20 cellular contexts compared by ENCODE assay signal in genomic region chr9:15420796-15421195, GRCh38. TPM values are rescaled to one million over a fixed set of nuclear protein-coding genes. Genes with fewer than 3 reads are reported as not detected.
DNase-seq lines count a peak whose midpoint lies in the region; ATAC-seq and TF ChIP-seq lines count a peak whose summit lies in the region.
"Had no signal": no experiment of that assay in that cellular context is flagged by ENCODE, and none has a peak within 500 bp of the region (broad histone marks: within the 10 kb centered on the region; RNA-seq: fewer than 3 reads in every experiment).

No MANE protein-coding gene starts in this region.

- H3K27me3 Mint-ChIP-seq in GM23338 (ENCODE audit: insufficient read depth, low read depth, poor library complexity) = peaks cover 3% of the 10 kb centered on the region

- no peak for DNase-seq in GM23338 (ENCODE audit: low spot score)
- DNase-seq in PC-3 = peak; percentile 15
- peak; percentile 17 for DNase-seq in fibroblast of lung (ENCODE audit: low read depth in 2 of 2)
- no peak for DNase-seq in osteoblast (ENCODE audit: insufficient read length, low spot score, missing footprints)
- DNase-seq in effector memory CD4-positive, alpha-beta T cell = no peak
- DNase-seq in NCI-H1694 (lab: John Stamatoyannopoulos, UW) = no peak
- DNase-seq in H4 (ENCODE audit: low spot score) = no peak
- DNase-seq: BE2C, Karpas-422, NCI-H1092 treated with DMSO at 0.1 percent for 48 hours, NCI-H1436, NCI-H187 treated with DMSO at 0.1 percent for 48 hours, NCI-H2171 treated with DMSO at 0.1 percent for 48 hours, NCI-H446, NCI-H524 treated with DMSO at 0.1 percent for 48 hours, SHP77 had no signal

- H3K9me3 ChIP-seq in PC-3 (ENCODE audit: low read length) (no peaks in the 10 kb centered on the region), fibroblast of lung (ENCODE audit: control insufficient read depth, insufficient read depth, low read depth, low read length) (no peaks in the 10 kb centered on the region), osteoblast (ENCODE audit: low read depth, low read length) (no peaks in the 10 kb centered on the region)
- no peaks in the 10 kb centered on the region for H3K9me3 ChIP-seq in effector memory CD4-positive, alpha-beta T cell (ENCODE audit: control insufficient read depth, low read length)
- H3K9me3 ChIP-seq: BE2C had no signal

- no TSS peak for BruUV-seq in PC-3 (replicated peaks; lab: Mats Ljungman, UMichigan)

- no peak for ATAC-seq in GM23338
- ATAC-seq in PC-3 = no peak
- ATAC-seq: Panc1 had no signal

- H3K79me2 ChIP-seq in GM23338 (replicated peaks; ENCODE audit: insufficient read depth) = peaks cover 30% of the 10 kb centered on the region
- H3K79me2 ChIP-seq in PC-3 (ENCODE audit: low read length) = peaks cover 31% of the 10 kb centered on the region
- H3K79me2 ChIP-seq in fibroblast of lung (ENCODE audit: control insufficient read depth, insufficient read depth, low read length) = peaks cover 31% of the 10 kb centered on the region
- H3K79me2 ChIP-seq in osteoblast (ENCODE audit: insufficient read depth, low read length) = peaks cover 30% of the 10 kb centered on the region

- H3K27ac ChIP-seq in GM23338 (ENCODE audit: low read depth) (no peak overlapping the region), PC-3 (ENCODE audit: low read length) (no peak overlapping the region), fibroblast of lung (ENCODE audit: insufficient read depth, low read length) (no peak overlapping the region), osteoblast (ENCODE audit: low read depth, low read length) (peak overlapping the region; percentile 19)
- no peak overlapping the region for H3K27ac ChIP-seq in effector memory CD4-positive, alpha-beta T cell (ENCODE audit: insufficient read depth, low read length, poor library complexity, severe bottlenecking)
- H3K27ac ChIP-seq: HL-60, RWPE1 had no signal

- H4K20me1 ChIP-seq in GM23338 (replicated peaks; ENCODE audit: insufficient read depth) (0 out of 2 replicates have a peak, but pooled peaks cover 4% of the 10 kb centered on the region), PC-3 (ENCODE audit: low read length) (no peaks in the 10 kb centered on the region), fibroblast of lung (ENCODE audit: control insufficient read depth, extremely low read depth, insufficient read depth, low read length) (no peaks in the 10 kb centered on the region), osteoblast (ENCODE audit: insufficient read depth, low read length) (peaks cover 8% of the 10 kb centered on the region)

- intact Hi-C loops in PC-3 (cut with micrococcal nuclease) = loop anchor here (5.0 kb wide), 1 partner anchor 187 kb away; no protein-coding TSS in a partner anchor

- H3K36me3 ChIP-seq in GM23338 (ENCODE audit: insufficient read depth) (no peaks in the 10 kb centered on the region), PC-3 (ENCODE audit: low read depth, low read length) (peaks cover 12% of the 10 kb centered on the region; the same call in 1 of the 2 replicates), fibroblast of lung (ENCODE audit: control insufficient read depth, insufficient read depth, low read length) (peaks cover 2% of the 10 kb centered on the region), osteoblast (ENCODE audit: insufficient read depth, low read length) (peaks cover 13% of the 10 kb centered on the region)
- H3K36me3 ChIP-seq in effector memory CD4-positive, alpha-beta T cell (ENCODE audit: control insufficient read depth, insufficient read depth, low read length) = peaks cover 4% of the 10 kb centered on the region

- H3K4me3 ChIP-seq in GM23338 (no peak overlapping the region), PC-3 (ENCODE audit: low read length) (no peak overlapping the region), fibroblast of lung (replicated peaks in 1 of 4; ENCODE audit: control extremely low read depth in 1 of 4, insufficient read depth in 1 of 4, low read depth in 3 of 4, low read length in 4 of 4) (no peak overlapping the region), osteoblast (ENCODE audit: insufficient read depth, low read length) (no peak overlapping the region)
- no peak overlapping the region for H3K4me3 ChIP-seq in effector memory CD4-positive, alpha-beta T cell (ENCODE audit: insufficient read depth, low read depth, low read length, poor library complexity, severe bottlenecking)

- no peak for TF ChIP-seq CTCF in GM23338 (conservative IDR thresholded peaks at IDR 0.05; ENCODE audit: low read depth in 2 of 2)
- TF ChIP-seq CTCF in PC-3 (conservative IDR thresholded peaks at IDR 0.05; ENCODE audit: low read depth, low read length) = no peak
- TF ChIP-seq CTCF in fibroblast of lung (conservative IDR thresholded peaks at IDR 0.05 in 1 of 2, IDR thresholded peaks at IDR 0.05 in 1 of 2; ENCODE audit: low read depth in 1 of 2, low read length in 2 of 2) = no peak
- TF ChIP-seq CTCF in osteoblast (IDR thresholded peaks at IDR 0.05; ENCODE audit: extremely low read depth, low read depth, low read length) = no peak

- no peak overlapping the region for H3K27ac Mint-ChIP-seq in GM23338

- H3K9me3 Mint-ChIP-seq in GM23338 = no peaks in the 10 kb centered on the region
- H3K9me3 Mint-ChIP-seq: CD14-positive monocyte had no signal

- no peak overlapping the region for H3K9ac ChIP-seq in PC-3 (ENCODE audit: low read length)
- no peak overlapping the region for H3K9ac ChIP-seq in fibroblast of lung (ENCODE audit: insufficient read depth, low read length)

- 0 out of 2 replicates have a peak, but pooled peaks cover 3% of the 10 kb centered on the region for H3F3A ChIP-seq in GM23338 (replicated peaks; ENCODE audit: low read depth)
- no peaks in the 10 kb centered on the region for H3F3A ChIP-seq in PC-3 (ENCODE audit: low read length, unreplicated experiment)

- H3K9me2 ChIP-seq in GM23338 (ENCODE audit: insufficient read depth) = peaks cover 11% of the 10 kb centered on the region; the same call in 1 of the 2 replicates
- no peaks in the 10 kb centered on the region for H3K9me2 ChIP-seq in PC-3 (replicated peaks; ENCODE audit: low read length)

- H3K27me3 ChIP-seq in GM23338 (ENCODE audit: insufficient read depth) (no peaks in the 10 kb centered on the region), PC-3 (ENCODE audit: low read length) (no peaks in the 10 kb centered on the region), fibroblast of lung (ENCODE audit: control insufficient read depth, insufficient read depth, low read length) (no peaks in the 10 kb centered on the region), osteoblast (ENCODE audit: insufficient read depth, low read length) (no peaks in the 10 kb centered on the region)
- no peaks in the 10 kb centered on the region for H3K27me3 ChIP-seq in effector memory CD4-positive, alpha-beta T cell (replicated peaks; ENCODE audit: control insufficient read depth, insufficient read depth, low read length, poor library complexity, severe bottlenecking)
- H3K27me3 ChIP-seq: BE2C had no signal

- CTCF ChIA-PET in PC-3 (lab: Charles Lee) = interaction anchor here (0.6 kb wide), 1 partner anchor 39 kb away, joined by 3 read pairs; no protein-coding TSS in a partner anchor

- no peak overlapping the region; the same call in 2 of the 3 replicates for H3K4me3 Mint-ChIP-seq in GM23338

- H2AFZ ChIP-seq in GM23338 = peak overlapping the region; percentile 24; the same call in 1 of the 2 replicates
- no peak overlapping the region for H2AFZ ChIP-seq in PC-3 (ENCODE audit: low read length)
- no peak overlapping the region for H2AFZ ChIP-seq in fibroblast of lung (ENCODE audit: low read length)
- no peak overlapping the region for H2AFZ ChIP-seq in osteoblast (ENCODE audit: low read length)

- peaks cover 17% of the 10 kb centered on the region for H3K36me3 Mint-ChIP-seq in GM23338 (ENCODE audit: low read depth)

- H3K4me2 ChIP-seq in GM23338 = no peak overlapping the region
- H3K4me2 ChIP-seq in PC-3 (ENCODE audit: low read length) = no peak overlapping the region
- no peak overlapping the region for H3K4me2 ChIP-seq in fibroblast of lung (ENCODE audit: extremely low read depth, insufficient read depth, low read length)
- no peak overlapping the region for H3K4me2 ChIP-seq in osteoblast (ENCODE audit: insufficient read depth, low read length)

- POLR2A ChIA-PET in PC-3 (lab: Charles Lee; ENCODE audit: unreplicated experiment) = no interaction called here

- peaks cover 18% of the 10 kb centered on the region for H3K4me1 Mint-ChIP-seq in GM23338

- peaks cover 16% of the 10 kb centered on the region for H3K4me1 ChIP-seq in GM23338 (ENCODE audit: insufficient read depth)
- H3K4me1 ChIP-seq in PC-3 (ENCODE audit: insufficient read depth, low read length) = peaks cover 16% of the 10 kb centered on the region
- H3K4me1 ChIP-seq in fibroblast of lung (ENCODE audit: control insufficient read depth, extremely low read depth, insufficient read depth, low read length) = peaks cover 2% of the 10 kb centered on the region
- H3K4me1 ChIP-seq in osteoblast (ENCODE audit: insufficient read depth, low read length) = peaks cover 24% of the 10 kb centered on the region
- H3K4me1 ChIP-seq in effector memory CD4-positive, alpha-beta T cell (ENCODE audit: control insufficient read depth, insufficient read depth, low read length, poor library complexity, severe bottlenecking) = no peaks in the 10 kb centered on the region
- H3K4me1 ChIP-seq: BE2C had no signal

TF ChIP-seq in GM23338, 12 proteins besides CTCF, POLR2A, EP300 and RAD21 (continues in another document):
- TF ChIP-seq CREB1 (CRISPR knock-in tag; IDR thresholded peaks at IDR 0.05; ENCODE audit: low read depth) (no peak), STAT1 (IDR thresholded peaks at IDR 0.05; ENCODE audit: unreplicated experiment) (no peak), ETS1 (IDR thresholded peaks at IDR 0.05) (no peak), JUNB (IDR thresholded peaks at IDR 0.05; ENCODE audit: unreplicated experiment) (no peak), EZH2phosphoT487 (IDR thresholded peaks at IDR 0.05; ENCODE audit: unreplicated experiment) (no peak), NANOG (IDR thresholded peaks at IDR 0.05; ENCODE audit: borderline replicate concordance) (no peak)

RNA-seq across cellular contexts. Expression of gene SNAPC3, which starts 1.9 kb away (rescaled TPM):
- total RNA-seq in GM23338 (2014; rRNA removed; shearing (Covaris generic)) = 35.2 and 36.2 TPM in 2 replicates
- polyA plus RNA-seq in GM23338 (2016; fragmentation: Nextera tagmentation; extraction: Ambion mirVana) (15.6 and 20.9 TPM in 2 replicates), fibroblast of lung (37.9 and 54.9 TPM in 2 replicates)
- total RNA-seq in PC-3 (2014; rRNA removed) (25.4 and 34.2 TPM in 2 replicates), fibroblast of lung (33.1 and 43.4 TPM in 2 replicates), osteoblast (30.4 TPM in 2 replicates)
- 21.7 and 30.8 TPM in 2 replicates for polyA plus RNA-seq in fibroblast of lung (2012)
- 3.9 and 8.6 TPM in 2 replicates for polyA minus RNA-seq in fibroblast of lung (ENCODE audit: low replicate concordance)
- total RNA-seq in H4 (2014; rRNA removed; shearing (Covaris generic)) = 16.6 and 24.3 TPM in 2 replicates

Comparison
In these comparisons a context has a peak if more than half of its experiments do, and no peak if none do; other contexts are left out.
1. DNase-seq: peak in PC-3 (single experiment) and fibroblast of lung (2 of 2); none in GM23338 (single experiment), osteoblast (single experiment), effector memory CD4-positive, alpha-beta T cell (0 of 3), NCI-H1694 (single experiment) and H4 (single experiment).